ENCODE assay signal across 9 cellular contexts in genomic region chr1:19231736-19232525, GRCh38. TPM values are rescaled to one million over a fixed set of nuclear protein-coding genes. Genes with fewer than 3 reads are reported as not detected.
DNase-seq lines count a peak whose midpoint lies in the region; ATAC-seq and TF ChIP-seq lines count a peak whose summit lies in the region.
"Not testable (repeated sequence)": the region's sequence is repeated elsewhere in the genome, so short reads cannot be mapped to it uniquely, and the experiment has no call there.
"Had no signal": no experiment of that assay in that cellular context is flagged by ENCODE, and none has a peak within 500 bp of the region (broad histone marks: within the 10 kb centered on the region; RNA-seq: fewer than 3 reads in every experiment).

No MANE protein-coding gene starts in this region.

- BruUV-seq in PC-3 (replicated peaks; lab: Mats Ljungman, UMichigan): not testable (repeated sequence)

- not testable (repeated sequence) for TF ChIP-seq POLR2A in gastroesophageal sphincter (IDR thresholded peaks at IDR 0.05); prostate gland (IDR thresholded peaks at IDR 0.05)

- peaks cover 26% of the 10 kb centered on the region for H3K36me3 Mint-ChIP-seq in chondrocyte (ENCODE audit: low read depth)

- not testable (repeated sequence) for DNase-seq in PC-3; chondrocyte (ENCODE audit: low spot score); prostate gland (ENCODE audit: low spot score)
- DNase-seq in middle frontal gyrus (ENCODE audit: extremely low spot score, low spot score) (peak; percentile 40), superior temporal gyrus (ENCODE audit: extremely low spot score) (peak; percentile 69)

- intact Hi-C loops in PC-3 (cut with micrococcal nuclease): not testable (repeated sequence)
- intact Hi-C loops in prostate gland (cut with DNase I): loop anchor here (10.0 kb wide), 1 partner anchor 327 kb away; the partner anchor contains the start of gene ALDH4A1

- H3K27me3 Mint-ChIP-seq in chondrocyte (ENCODE audit: low read depth): not testable (repeated sequence)

- not testable (repeated sequence) for H3K9me2 ChIP-seq in PC-3 (replicated peaks; ENCODE audit: low read length)

- H3K27ac Mint-ChIP-seq in chondrocyte (ENCODE audit: unreplicated experiment): peak overlapping the region; percentile 59

- TF ChIP-seq CTCF in 22Rv1 (IDR thresholded peaks at IDR 0.05); PC-3 (conservative IDR thresholded peaks at IDR 0.05; ENCODE audit: low read depth, low read length); chondrocyte (IDR thresholded peaks at IDR 0.05); gastroesophageal sphincter (IDR thresholded peaks at IDR 0.05); prostate gland (IDR thresholded peaks at IDR 0.05): not testable (repeated sequence)

- 20 to 42% methylated on average over 1 to 8 of the region's 16 CpGs for WGBS in gastroesophageal sphincter (ENCODE audit: low coverage in 1 of 2), 2 donors
- 87% methylated on average over 16 of the region's 16 CpGs for WGBS in prostate gland

- H3K4me3 Mint-ChIP-seq in chondrocyte (ENCODE audit: unreplicated experiment): not testable (repeated sequence)

- not testable (repeated sequence) for H3K79me2 ChIP-seq in PC-3 (ENCODE audit: low read length)

- H3K9me3 ChIP-seq in PC-3 (ENCODE audit: low read length); gastroesophageal sphincter; prostate gland: not testable (repeated sequence)

- H3K9me3 Mint-ChIP-seq in chondrocyte (ENCODE audit: low read depth): not testable (repeated sequence)

- not testable (repeated sequence) for H3K4me1 Mint-ChIP-seq in chondrocyte (ENCODE audit: low read depth)

- H3K36me3 ChIP-seq in PC-3 (ENCODE audit: low read depth, low read length) (peaks cover 58% of the 10 kb centered on the region), gastroesophageal sphincter (peaks cover 0 to 100% of the 10 kb centered on the region in 2 donors)
- not testable (repeated sequence) for H3K36me3 ChIP-seq in prostate gland

- H3K4me3 ChIP-seq in PC-3 (ENCODE audit: low read length); gastroesophageal sphincter; prostate gland: not testable (repeated sequence)

- not testable (repeated sequence) for H3K27me3 ChIP-seq in PC-3 (ENCODE audit: low read length); gastroesophageal sphincter; layer of hippocampus (ENCODE audit: control insufficient read depth, insufficient read depth, low read length); prostate gland (replicated peaks; ENCODE audit: insufficient read depth)

- POLR2A ChIA-PET in PC-3 (lab: Charles Lee; ENCODE audit: unreplicated experiment): not testable (repeated sequence)

- not testable (repeated sequence) for H3K9ac ChIP-seq in PC-3 (ENCODE audit: low read length)

- H3F3A ChIP-seq in PC-3 (ENCODE audit: low read length, unreplicated experiment): not testable (repeated sequence)

- CTCF ChIA-PET in PC-3 (lab: Charles Lee): interaction anchor here (0.9 kb wide), 1 partner anchor 368 kb away, joined by 3 read pairs; no protein-coding TSS in a partner anchor

- not testable (repeated sequence) for TF ChIP-seq EP300 in gastroesophageal sphincter (IDR thresholded peaks at IDR 0.05)

- not testable (repeated sequence) for H3K4me2 ChIP-seq in PC-3 (ENCODE audit: low read length)

- H4K20me1 ChIP-seq in PC-3 (ENCODE audit: low read length): not testable (repeated sequence)

- not testable (repeated sequence) for H3K4me1 ChIP-seq in PC-3 (ENCODE audit: insufficient read depth, low read length); prostate gland (replicated peaks)
- peaks cover 2 to 34% (median 6%) of the 10 kb centered on the region in 3 donors for H3K4me1 ChIP-seq in gastroesophageal sphincter

- H3K27ac ChIP-seq in 22Rv1: peak overlapping the region; percentile 55
- not testable (repeated sequence) for H3K27ac ChIP-seq in PC-3 (ENCODE audit: low read length)
- H3K27ac ChIP-seq in gastroesophageal sphincter: peak overlapping the region; percentile 16 to 78 (median 75)
- H3K27ac ChIP-seq in layer of hippocampus (ENCODE audit: low read depth, low read length): peak overlapping the region; percentile 38
- H3K27ac ChIP-seq in prostate gland: peak overlapping the region; percentile 17 to 51

- peak; percentile 20; the same call in 1 of the 2 replicates for ATAC-seq in PC-3
- ATAC-seq in gastroesophageal sphincter: peak; percentile 79

- not testable (repeated sequence) for H2AFZ ChIP-seq in PC-3 (ENCODE audit: low read length)

RNA-seq across cellular contexts. Expression of gene EMC1, which starts 19.4 kb away (rescaled TPM):
- total RNA-seq in PC-3 (2014; rRNA removed) (60.9 and 78.0 TPM in 2 replicates), chondrocyte (51.9 to 55.6 TPM (median 55.2 TPM) in 3 replicates), gastroesophageal sphincter (10 to 100 TPM; 21.8 to 39.8 (median 30.6) TPM), prostate gland (10 to 100 TPM; 42.1 to 86.2 TPM)

RNA-seq across cellular contexts. Expression of gene MRTO4, which starts 19.7 kb away (rescaled TPM):
- 114 and 117 TPM in 2 replicates for total RNA-seq in PC-3 (2014; rRNA removed)
- total RNA-seq in chondrocyte: 16.2 to 20.4 TPM (median 17.7 TPM) in 3 replicates
- 10 to 100 TPM; 12.5 to 28.5 (median 19.7) TPM for total RNA-seq in gastroesophageal sphincter
- 10 to 100 TPM; 20.5 to 21.9 TPM for total RNA-seq in prostate gland

RNA-seq across cellular contexts. Expression of gene UBR4, which starts 21.9 kb away (rescaled TPM):
- total RNA-seq in PC-3 (2014; rRNA removed): 141 and 224 TPM in 2 replicates
- 133 to 144 TPM (median 135 TPM) in 3 replicates for total RNA-seq in chondrocyte
- 100 to 1,000 TPM in 3 of 4 donors, 10 to 100 TPM in 1; 79.3 to 200 (median 191) TPM for total RNA-seq in gastroesophageal sphincter
- 100 to 1,000 TPM in 1 of 2 donors, 10 to 100 TPM in 1; 93.5 to 311 TPM for total RNA-seq in prostate gland

RNA-seq across cellular contexts. Expression of gene AKR7A3, which starts 56.6 kb away (rescaled TPM):
- total RNA-seq in PC-3 (2014; rRNA removed) (0.40 and 1.2 TPM in 2 replicates), chondrocyte (0.45 to 1.5 TPM (median 0.51 TPM) in 3 replicates), gastroesophageal sphincter (1 to 10 TPM in 1 of 4 donors, under 1 TPM in 3; 0.27 to 1.6 (median 0.71) TPM), prostate gland (1 to 10 TPM; 2.6 to 6.7 TPM)
- total RNA-seq: G401 had no signal
